Comparison of ENCODE assay signal across 15 cellular contexts in genomic region chr16:29230671-29231091, GRCh38.
DNase-seq lines count a peak whose midpoint lies in the region; ATAC-seq lines count a peak whose summit lies in the region.
"Had no signal": no experiment of that assay in that cellular context is flagged by ENCODE, and none has a peak within 500 bp of the region (broad histone marks: within the 10 kb centered on the region; RNA-seq: fewer than 3 reads in every experiment).

No MANE protein-coding gene starts in this region.

- no peak overlapping the region for H3K9ac ChIP-seq in skeletal muscle satellite cell (ENCODE audit: low read depth, low read length)
- H3K9ac ChIP-seq: KMS-11 had no signal

- H3K36me3 ChIP-seq in H7 (replicated peaks; ENCODE audit: control insufficient read depth, insufficient read depth, low read length) (no peaks in the 10 kb centered on the region), skeletal muscle satellite cell (ENCODE audit: insufficient read depth, low read length) (no peaks in the 10 kb centered on the region)
- H3K36me3 ChIP-seq: stomach had no signal

- H3K4me3 ChIP-seq in H7 (ENCODE audit: insufficient read depth, low read depth, low read length) (no peak overlapping the region), skeletal muscle satellite cell (ENCODE audit: low read length) (peak overlapping the region; percentile 45)
- H3K4me3 ChIP-seq: stomach had no signal

- H3K4me1 ChIP-seq in skeletal muscle satellite cell (ENCODE audit: control insufficient read depth, insufficient read depth, low read length), result peaks cover 13% of the 10 kb centered on the region

- H3K9me3 ChIP-seq in skeletal muscle satellite cell (replicated peaks; ENCODE audit: low read length), result no peaks in the 10 kb centered on the region
- H3K9me3 ChIP-seq: stomach had no signal

- peak overlapping the region; percentile 76 for H3K4me2 ChIP-seq in skeletal muscle satellite cell (ENCODE audit: low read length)
- H3K4me2 ChIP-seq: KMS-11 had no signal

- ATAC-seq in HG02973 (IDR thresholded peaks at IDR 0.05; ENCODE audit: unreplicated experiment) (no peak), GM21576 (IDR thresholded peaks at IDR 0.05; ENCODE audit: unreplicated experiment) (no peak)
- ATAC-seq: effector memory CD8-positive, alpha-beta T cell had no signal

- H3K27me3 ChIP-seq in H7 (ENCODE audit: control insufficient read depth, insufficient read depth, low read length) (no peaks in the 10 kb centered on the region), skeletal muscle satellite cell (ENCODE audit: control insufficient read depth, insufficient read depth, low read length) (peaks cover 6% of the 10 kb centered on the region)
- H3K27me3 ChIP-seq: stomach had no signal

- DNase-seq in H7, result peak; percentile 77
- DNase-seq in cerebellar cortex (ENCODE audit: low spot score), result peak; percentile 3
- peak; percentile 52 for DNase-seq in iPS-NIHi11 (ENCODE audit: low spot score)
- no peak for DNase-seq in HK-2 (ENCODE audit: unreplicated experiment)
- DNase-seq: activated B cell treated with CpG ODN at 0.5 μM for 24 hours; activated T-cell treated with anti-CD3 and anti-CD28 coated beads, Interleukin-2, amount 50 U/mL, for 1 hour; amniotic stem cell; CD4-positive, alpha-beta memory T cell; effector memory CD8-positive, alpha-beta T cell; NCI-H1930; stomach had no signal
